22 cellular contexts compared by ENCODE assay signal in the genomic region with DNA sequence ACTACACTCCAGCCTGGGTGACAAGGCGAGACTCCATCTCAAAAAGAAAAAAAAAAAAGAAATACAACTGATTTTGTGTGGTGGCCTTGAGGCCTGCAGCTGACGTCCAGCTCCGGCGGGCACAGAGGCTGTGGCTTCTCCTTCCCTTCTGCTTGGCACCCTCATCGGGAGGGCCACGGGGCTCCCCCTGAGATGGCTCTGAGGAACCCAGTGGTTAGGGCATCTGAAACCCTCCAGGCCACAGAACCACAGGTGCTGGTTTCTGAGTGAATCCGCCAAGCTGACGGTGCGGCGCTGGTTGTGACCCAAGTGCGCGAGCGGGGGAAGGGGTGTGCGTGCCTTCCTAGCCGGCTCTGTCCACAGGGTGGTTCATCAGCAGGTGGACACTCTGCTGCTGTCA.
DNase-seq lines count a peak whose midpoint lies in the region; ATAC-seq and TF ChIP-seq lines count a peak whose summit lies in the region.
"Had no signal": no experiment of that assay in that cellular context is flagged by ENCODE, and none has a peak within 500 bp of the region (broad histone marks: within the 10 kb centered on the region; RNA-seq: fewer than 3 reads in every experiment).

No MANE protein-coding gene starts in this region.

- no peak overlapping the region for H3K4me2 ChIP-seq in smooth muscle cell
- H3K4me2 ChIP-seq: GM23338 had no signal

- ATAC-seq in Right ventricle myocardium superior (ENCODE audit: poor library complexity) (no peak), lower lobe of right lung (no peak)
- ATAC-seq: GM23338, K562 had no signal

- 96% methylated on average over 14 of the region's 15 CpGs for WGBS in smooth muscle cell (ENCODE audit: low lambda C conversion rate)

- intact Hi-C loops in Right ventricle myocardium superior (cut with DNase I) (no loop called here), cardiac septum (cut with DNase I) (no loop called here), lower lobe of right lung (cut with DNase I) (no loop called here)

- H3K4me3 ChIP-seq in lower lobe of right lung (no peak overlapping the region), smooth muscle cell (no peak overlapping the region)
- H3K4me3 ChIP-seq: GM23338, HAP-1, K562, SK-N-MC had no signal

- H3K27me3 ChIP-seq in lower lobe of right lung (ENCODE audit: low read depth) = no peaks in the 10 kb centered on the region
- H3K27me3 ChIP-seq in smooth muscle cell (ENCODE audit: low read depth) = no peaks in the 10 kb centered on the region

- no peaks in the 10 kb centered on the region for H3K79me2 ChIP-seq in smooth muscle cell (ENCODE audit: low read depth)

- H3K9ac ChIP-seq in smooth muscle cell (ENCODE audit: low read depth) = no peak overlapping the region

- H4K20me1 ChIP-seq in smooth muscle cell (ENCODE audit: low read depth) = peaks cover 5% of the 10 kb centered on the region

- H3K4me1 ChIP-seq in lower lobe of right lung (no peaks in the 10 kb centered on the region), smooth muscle cell (ENCODE audit: low read depth) (no peaks in the 10 kb centered on the region)
- H3K4me1 ChIP-seq: HAP-1 had no signal

- no peaks in the 10 kb centered on the region for H3K9me3 ChIP-seq in lower lobe of right lung
- H3K9me3 ChIP-seq in smooth muscle cell (replicated peaks; ENCODE audit: low read depth) = no peaks in the 10 kb centered on the region

- H3K27ac ChIP-seq in angular gyrus (ENCODE audit: low read depth, low read length) (peak overlapping the region; percentile 67), lower lobe of right lung (no peak overlapping the region), temporal lobe (ENCODE audit: low read depth, low read length) (peak overlapping the region; percentile 94), smooth muscle cell (ENCODE audit: low read depth) (no peak overlapping the region)
- H3K27ac ChIP-seq: SK-N-MC had no signal

- TF ChIP-seq CTCF in lower lobe of right lung (IDR thresholded peaks at IDR 0.05) (no peak), smooth muscle cell (IDR thresholded peaks at IDR 0.05; ENCODE audit: borderline replicate concordance, insufficient read depth, poor library complexity, severe bottlenecking) (no peak)

- H3F3A ChIP-seq in smooth muscle cell (ENCODE audit: low read depth) = no peaks in the 10 kb centered on the region

- DNase-seq in Right ventricle myocardium superior (peak; percentile 17), cardiac septum (ENCODE audit: low spot score) (no peak), lower lobe of right lung (peak; percentile 17), GOT3 (lab: John Stamatoyannopoulos, UW) (no peak), smooth muscle cell (lab: John Stamatoyannopoulos, UW; ENCODE audit: unreplicated experiment) (no peak)
- DNase-seq in stimulated activated CD4-positive, alpha-beta T cell treated with anti-CD3 and anti-CD28 coated beads, Interleukin-4, amount 100 ng/mL, for 24 hours = no peak
- DNase-seq: 8988T; ACHN; CD4-positive, CD25-positive, alpha-beta regulatory T cell; DMS53; HFFc6; Kasumi-1; MV-4-11; NCI-H1694 treated with DMSO at 0.1 percent for 48 hours; RPMI8226; SIG-M5 had no signal

- H2AFZ ChIP-seq in smooth muscle cell (ENCODE audit: low read depth) = no peak overlapping the region
- H2AFZ ChIP-seq: GM23338 had no signal

- H3K36me3 ChIP-seq in lower lobe of right lung = peaks cover 29% of the 10 kb centered on the region
- H3K36me3 ChIP-seq in smooth muscle cell (ENCODE audit: low read depth) = no peaks in the 10 kb centered on the region
- H3K36me3 ChIP-seq: HAP-1 had no signal

Comparison
In these comparisons a context has a peak if more than half of its experiments do, and no peak if none do; other contexts are left out.
1. DNase-seq: peak in Right ventricle myocardium superior (single experiment) and lower lobe of right lung (single experiment); none in cardiac septum (single experiment), GOT3 (single experiment), stimulated activated CD4-positive, alpha-beta T cell treated with anti-CD3 and anti-CD28 coated beads, Interleukin-4, amount 100 ng/mL, for 24 hours (single experiment) and smooth muscle cell (single experiment).
2. H3K27ac ChIP-seq: peak in angular gyrus (single experiment) and temporal lobe (single experiment); none in lower lobe of right lung (single experiment) and smooth muscle cell (single experiment).